ENCODE assay signal across 32 cellular contexts in genomic region chr12:33429468-33429867, GRCh38. TPM values are rescaled to one million over a fixed set of nuclear protein-coding genes. Genes with fewer than 3 reads are reported as not detected.
"Had no signal": no experiment of that assay in that cellular context is flagged by ENCODE, and none has a peak within 500 bp of the region (broad histone marks: within the 10 kb centered on the region; RNA-seq: fewer than 3 reads in every experiment).

No MANE protein-coding gene starts in this region.

- H3K9me3 Mint-ChIP-seq: nephron; neural progenitor cell; stimulated activated naive CD8-positive, alpha-beta T cell treated with anti-CD3 and anti-CD28 coated beads, Interleukin-15, Interleukin-2, amounts not matched to agents 100 ng/mL and 50 ng/mL, for 24 hours had no signal

- H3K27ac ChIP-seq: neural progenitor cell, ovary, parathyroid adenoma, psoas muscle, skin epidermis, spleen, stomach, thoracic aorta, thyroid gland, tibial nerve, upper lobe of left lung, vagina had no signal

- H3K4me3 Mint-ChIP-seq: natural killer cell; nephron; neural progenitor cell; stimulated activated memory B cell treated with anti-CD40 and anti-IgM and Interleukin-4, amounts not matched to agents 10 μg/mL and 1 μg/mL and 100 μg/mL, for 72 hours; stimulated activated naive CD8-positive, alpha-beta T cell treated with anti-CD3 and anti-CD28 coated beads, Interleukin-15, Interleukin-2, amounts not matched to agents 100 ng/mL and 50 ng/mL, for 24 hours had no signal

- H3K36me3 ChIP-seq: neural progenitor cell, ovary, spleen, stomach, thoracic aorta, thyroid gland, tibial nerve, upper lobe of left lung, vagina had no signal

- H2AFZ ChIP-seq: neural progenitor cell, parathyroid adenoma had no signal

- H3K4me1 ChIP-seq: neural progenitor cell, parathyroid adenoma, psoas muscle, spleen, stomach, thyroid gland, tibial nerve, upper lobe of left lung, vagina had no signal

- H3K27me3 Mint-ChIP-seq: progenitor cell of endocrine pancreas; stimulated activated memory B cell treated with anti-CD40 and anti-IgM and Interleukin-4, amounts not matched to agents 10 μg/mL and 1 μg/mL and 100 μg/mL, for 72 hours; stimulated activated naive CD8-positive, alpha-beta T cell treated with anti-CD3 and anti-CD28 coated beads, Interleukin-15, Interleukin-2, amounts not matched to agents 100 ng/mL and 50 ng/mL, for 24 hours had no signal

- FAIRE-seq: urothelium cell line had no signal

- H3K79me2 ChIP-seq: parathyroid adenoma had no signal

- DNase-seq: natural killer cell; occipital lobe; ovary; posterior cingulate gyrus; psoas muscle; right cardiac atrium; spleen; stimulated activated CD4-positive, alpha-beta T cell treated with anti-CD3 and anti-CD28 coated beads, Interleukin-12 subunit alpha, Interleukin-12 subunit beta, amount 100 ng/mL, for 4 hours; stimulated activated CD4-positive, alpha-beta T cell treated with anti-CD3 and anti-CD28 coated beads, Interleukin-1b, Interleukin-23, amount 100 ng/mL, for 48 hours; stimulated activated CD4-positive, alpha-beta T cell treated with anti-CD3 and anti-CD28 coated beads, Interleukin-4, amount 100 ng/mL, for 1 hour; stimulated activated CD4-positive, alpha-beta T cell treated with anti-CD3 and anti-CD28 coated beads, Interleukin-4, amount 100 ng/mL, for 4 hours; stimulated activated CD8-positive, alpha-beta memory T cell treated with anti-CD3 and anti-CD28 coated beads, Interleukin-4, amount 100 ng/mL, for 48 hours; stimulated activated naive CD4-positive, alpha-beta T cell; stomach; thyroid gland; trophoblast cell; upper lobe of left lung had no signal

- H3K9ac ChIP-seq: neural progenitor cell, parathyroid adenoma had no signal

- H3K4me1 Mint-ChIP-seq: natural killer cell; nephron; neural progenitor cell; stimulated activated memory B cell treated with anti-CD40 and anti-IgM and Interleukin-4, amounts not matched to agents 10 μg/mL and 1 μg/mL and 100 μg/mL, for 72 hours had no signal

- H3K27ac Mint-ChIP-seq: natural killer cell; nephron; neural progenitor cell; progenitor cell of endocrine pancreas; stimulated activated memory B cell treated with anti-CD40 and anti-IgM and Interleukin-4, amounts not matched to agents 10 μg/mL and 1 μg/mL and 100 μg/mL, for 72 hours; stimulated activated naive CD8-positive, alpha-beta T cell treated with anti-CD3 and anti-CD28 coated beads, Interleukin-15, Interleukin-2, amounts not matched to agents 100 ng/mL and 50 ng/mL, for 24 hours had no signal

- ATAC-seq: natural killer cell; psoas muscle; right cardiac atrium; sciatic nerve; stimulated activated memory B cell treated with anti-CD40 and anti-IgM and Interleukin-4, amounts not matched to agents 10 μg/mL and 1 μg/mL and 100 μg/mL, for 72 hours had no signal

- H3K27me3 ChIP-seq: neural progenitor cell, ovary, spleen, stomach, thyroid gland, tibial nerve, upper lobe of left lung, vagina had no signal

- H3K4me3 ChIP-seq: neural progenitor cell, ovary, psoas muscle, skin epidermis, smooth muscle cell, spleen, stomach, thoracic aorta, thyroid gland, tibial nerve, upper lobe of left lung, vagina had no signal

- H3K4me2 ChIP-seq: neural progenitor cell, smooth muscle cell had no signal

- H3K36me3 Mint-ChIP-seq: natural killer cell; neural progenitor cell; stimulated activated memory B cell treated with anti-CD40 and anti-IgM and Interleukin-4, amounts not matched to agents 10 μg/mL and 1 μg/mL and 100 μg/mL, for 72 hours had no signal

- H3K9me3 ChIP-seq: ovary, psoas muscle, spleen, stomach, thoracic aorta, thyroid gland, tibial nerve, upper lobe of left lung, vagina had no signal

RNA-seq across cellular contexts. Expression of gene SYT10, which starts 10.2 kb away (rescaled TPM):
- total RNA-seq: natural killer cell, osteoblast, psoas muscle, spleen, subcutaneous adipose tissue, thoracic aorta, thyroid gland had no signal
- polyA plus RNA-seq: psoas muscle had no signal
